Comparison of ENCODE assay signal across 8 cellular contexts in the genomic region with DNA sequence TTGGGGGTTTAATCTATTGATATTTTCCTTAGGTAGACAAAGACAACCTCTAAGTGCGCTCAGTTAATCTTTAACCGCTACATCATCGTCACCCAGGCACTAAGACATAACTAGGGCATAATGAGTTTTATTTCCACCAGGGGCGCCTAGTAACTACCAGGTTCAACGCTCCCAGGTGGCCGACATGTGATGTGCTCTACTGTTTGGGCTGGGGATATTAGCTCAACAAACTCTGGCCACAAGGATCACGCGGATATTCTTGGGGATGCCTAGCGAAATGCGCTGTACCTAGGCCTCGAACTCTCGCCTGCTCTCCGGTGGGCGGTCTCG. TPM values are rescaled to one million over a fixed set of nuclear protein-coding genes. Genes with fewer than 3 reads are reported as not detected.
DNase-seq lines count a peak whose midpoint lies in the region; ATAC-seq and TF ChIP-seq lines count a peak whose summit lies in the region.

No MANE protein-coding gene starts in this region.

- DNase-seq in HL-60 (ENCODE audit: low read depth in 1 of 2, low spot score in 1 of 2) = peak; percentile 47 to 83
- DNase-seq in OCI-M2 (lab: John Stamatoyannopoulos, UW; ENCODE audit: unreplicated experiment) = peak; percentile 51
- DNase-seq in adrenal gland = no peak
- peak; percentile 57 for DNase-seq in stimulated activated CD4-positive, alpha-beta T cell treated with anti-CD3 and anti-CD28 coated beads, Interleukin-2, amount 100 ng/mL, for 4 hours (ENCODE audit: low read depth)
- DNase-seq in EL = no peak

- H3K27ac ChIP-seq in DOHH2 (ENCODE audit: low read depth, low read length) (peak overlapping the region; percentile 73), HL-60 (replicated peaks) (peak overlapping the region; percentile 90), adrenal gland (peak overlapping the region; percentile 78 to 98 (median 98))

- no peaks in the 10 kb centered on the region for H3K9me2 ChIP-seq in DOHH2 (replicated peaks; ENCODE audit: control insufficient read depth, low read length)

- H3F3A ChIP-seq in DOHH2 (ENCODE audit: control insufficient read depth, insufficient read depth) = peaks cover 8% of the 10 kb centered on the region; the same call in 1 of the 2 replicates

- H3K27me3 ChIP-seq in DOHH2 (ENCODE audit: control insufficient read depth, low read length) = no peaks in the 10 kb centered on the region
- H3K27me3 ChIP-seq in HL-60 (ENCODE audit: insufficient read depth, poor library complexity, severe bottlenecking) = no peaks in the 10 kb centered on the region
- no peaks in the 10 kb centered on the region for H3K27me3 ChIP-seq in adrenal gland

- TF ChIP-seq CTCF in DOHH2 (IDR thresholded peaks at IDR 0.05; ENCODE audit: low read depth, low read length, poor library complexity, severe bottlenecking) = peak; percentile 72
- TF ChIP-seq CTCF in HL-60 (IDR thresholded peaks at IDR 0.05; ENCODE audit: insufficient read depth, low read length) = peak; percentile 19
- peak; percentile 22 to 57 (median 34) for TF ChIP-seq CTCF in adrenal gland (IDR thresholded peaks at IDR 0.05)

- peak overlapping the region; percentile 98 for H3K4me3 ChIP-seq in DOHH2 (ENCODE audit: low read length)
- peak overlapping the region; percentile 100 for H3K4me3 ChIP-seq in HL-60 (replicated peaks; ENCODE audit: insufficient read depth, low read length)
- peak overlapping the region; percentile 49 to 82 (median 63) for H3K4me3 ChIP-seq in adrenal gland
- peak overlapping the region; percentile 97 for H3K4me3 ChIP-seq in iPS-18c (ENCODE audit: insufficient read depth, low read depth, low read length)

- peaks cover 58% of the 10 kb centered on the region for H3K79me2 ChIP-seq in DOHH2 (ENCODE audit: control insufficient read depth, low read length)

- H3K36me3 ChIP-seq in DOHH2 (ENCODE audit: control insufficient read depth, low read length) = peaks cover 12% of the 10 kb centered on the region
- H3K36me3 ChIP-seq in adrenal gland (replicated peaks in 1 of 2) = no peaks in the 10 kb centered on the region

- intact Hi-C loops in adrenal gland (cut with DNase I) = no loop called here

- WGBS in adrenal gland, 4 donors = 1% methylated on average over 6 to 15 of the region's 15 CpGs

- peaks cover 46% of the 10 kb centered on the region for H3K4me1 ChIP-seq in DOHH2 (ENCODE audit: control insufficient read depth, low read length)
- peaks cover 25 to 44% of the 10 kb centered on the region in 2 donors for H3K4me1 ChIP-seq in adrenal gland (replicated peaks in 1 of 2)

- H3K4me2 ChIP-seq in DOHH2 (ENCODE audit: low read length) = peak overlapping the region; percentile 97

- no peaks in the 10 kb centered on the region for H4K20me1 ChIP-seq in DOHH2 (ENCODE audit: control insufficient read depth, insufficient read depth, low read depth, low read length)

- H3K9me3 ChIP-seq in DOHH2 (ENCODE audit: control insufficient read depth, insufficient read depth, low read length) = no peaks in the 10 kb centered on the region
- no peaks in the 10 kb centered on the region for H3K9me3 ChIP-seq in adrenal gland (replicated peaks in 1 of 3)
- H3K9me3 ChIP-seq in iPS-18c (ENCODE audit: control insufficient read depth, insufficient read depth, low read length) = no peaks in the 10 kb centered on the region

- TF ChIP-seq POLR2A in adrenal gland (IDR thresholded peaks at IDR 0.05) = no peak

- peak; percentile 41 for ATAC-seq in GM21367 (IDR thresholded peaks at IDR 0.05; ENCODE audit: unreplicated experiment)

RNA-seq across cellular contexts. Expression of a gene that starts 0.9 kb away (rescaled TPM):
- total RNA-seq in adrenal gland = 1 to 10 TPM; 4.6 to 9.4 (median 6.6) TPM
- 1 to 10 TPM; 2.0 to 4.6 (median 3.2) TPM for polyA plus RNA-seq in adrenal gland

Comparison
In these comparisons a context has a peak if more than half of its experiments do, and no peak if none do; other contexts are left out.
1. CTCF ChIP-seq: peak in every context shown above with its lines; median percentile 72 in DOHH2; 34 in adrenal gland; 19 in HL-60.
2. DNase-seq: peak in HL-60 (2 of 2), OCI-M2 (single experiment) and stimulated activated CD4-positive, alpha-beta T cell treated with anti-CD3 and anti-CD28 coated beads, Interleukin-2, amount 100 ng/mL, for 4 hours (single experiment); none in adrenal gland (0 of 7) and EL (single experiment).
3. Peak in every context shown above with its lines, with median percentiles within 50 percentile points of each other: H3K27ac ChIP-seq and H3K4me3 ChIP-seq.